19 cellular contexts compared by ENCODE assay signal in the genomic region with DNA sequence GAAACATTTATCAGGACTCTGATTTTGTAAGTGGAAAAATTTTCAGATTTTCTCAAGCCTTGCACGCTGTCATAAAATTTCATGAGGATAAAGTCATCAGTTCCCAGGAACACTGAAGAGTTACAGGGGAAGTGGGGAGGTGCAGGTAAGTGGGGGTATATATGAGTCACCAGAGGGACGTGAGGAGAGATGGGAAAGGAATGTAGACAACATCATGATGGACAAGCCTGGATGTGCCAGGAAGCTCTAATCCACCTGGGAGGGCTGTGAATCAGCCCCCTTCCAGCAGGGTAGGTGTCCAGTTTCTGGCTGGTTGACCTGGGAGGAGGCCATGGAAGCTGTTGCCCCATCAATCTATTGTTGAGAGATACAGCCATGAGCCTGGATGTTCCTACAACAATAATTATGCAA.
DNase-seq lines count a peak whose midpoint lies in the region; ATAC-seq, FAIRE-seq and TF ChIP-seq lines count a peak whose summit lies in the region.
"Had no signal": no experiment of that assay in that cellular context is flagged by ENCODE, and none has a peak within 500 bp of the region (broad histone marks: within the 10 kb centered on the region; RNA-seq: fewer than 3 reads in every experiment).

No MANE protein-coding gene starts in this region.

- no peak for TF ChIP-seq POLR2A in H54 (IDR thresholded peaks at IDR 0.05; ENCODE audit: low read depth, low read length)

- intact Hi-C loops in naive thymus-derived CD4-positive, alpha-beta T cell (cut with micrococcal nuclease) = no loop called here

- POLR2A ChIA-PET in naive thymus-derived CD4-positive, alpha-beta T cell (lab: Charles Lee) = interaction anchor here (0.6 kb wide), 1 partner anchor 257 kb away, joined by 4 read pairs; no protein-coding TSS in a partner anchor

- 50 to 69% (median 55%) methylated on average over 2 of the region's 2 CpGs for WGBS in small intestine, 3 donors

- H3K27ac ChIP-seq in RWPE2 (ENCODE audit: poor library complexity, severe bottlenecking) = peak overlapping the region; percentile 100
- H3K27ac ChIP-seq in naive thymus-derived CD4-positive, alpha-beta T cell (ENCODE audit: low read depth, low read length) = no peak overlapping the region
- H3K27ac ChIP-seq in small intestine (ENCODE audit: low read depth in 1 of 2, low read length in 1 of 2) = no peak overlapping the region
- H3K27ac ChIP-seq: tibial nerve, VCaP had no signal

- FAIRE-seq in H54 (lab: Jason Lieb, UNC) = peak; percentile 65
- no peak for FAIRE-seq in small intestine (lab: Jason Lieb, UNC)
- FAIRE-seq: GM12892 had no signal

- H3K27me3 ChIP-seq in RWPE2 (ENCODE audit: insufficient read depth, poor library complexity, severe bottlenecking) = no peaks in the 10 kb centered on the region
- H3K27me3 ChIP-seq in naive thymus-derived CD4-positive, alpha-beta T cell (ENCODE audit: control insufficient read depth in 2 of 2, insufficient read depth in 2 of 2, low read length in 2 of 2) = no peaks in the 10 kb centered on the region
- no peaks in the 10 kb centered on the region for H3K27me3 ChIP-seq in small intestine (ENCODE audit: control insufficient read depth in 2 of 2, insufficient read depth in 2 of 2, low read length in 2 of 2)
- H3K27me3 ChIP-seq: tibial nerve had no signal

- no peaks in the 10 kb centered on the region for H3K36me3 ChIP-seq in RWPE2 (ENCODE audit: low read depth)
- no peaks in the 10 kb centered on the region for H3K36me3 ChIP-seq in naive thymus-derived CD4-positive, alpha-beta T cell (ENCODE audit: control insufficient read depth in 2 of 3, insufficient read depth in 3 of 3, low read length in 3 of 3)
- no peaks in the 10 kb centered on the region for H3K36me3 ChIP-seq in small intestine (ENCODE audit: control insufficient read depth in 2 of 2, insufficient read depth in 2 of 2, low read length in 2 of 2)
- H3K36me3 ChIP-seq: tibial nerve had no signal

- H3K27me3 Mint-ChIP-seq in naive thymus-derived CD4-positive, alpha-beta T cell = peaks cover 0 to 12% (median 0%) of the 10 kb centered on the region in 5 donors
- H3K27me3 Mint-ChIP-seq: activated naive CD4-positive, alpha-beta T cell treated with anti-CD3 and anti-CD28 coated beads, Interleukin-2, amount 10 ng/mL, durations not matched to agents 7 days and 5 days; CD4-positive, CD25-positive, alpha-beta regulatory T cell had no signal

- H3K4me1 ChIP-seq in RWPE2 (ENCODE audit: insufficient read depth, poor library complexity, severe bottlenecking) (peaks cover 34% of the 10 kb centered on the region), small intestine (ENCODE audit: control insufficient read depth in 2 of 2, insufficient read depth in 1 of 2, low read depth in 1 of 2, low read length in 1 of 2) (no peaks in the 10 kb centered on the region)
- no peaks in the 10 kb centered on the region for H3K4me1 ChIP-seq in naive thymus-derived CD4-positive, alpha-beta T cell (ENCODE audit: control insufficient read depth in 2 of 2, insufficient read depth in 2 of 2, low read length in 2 of 2)
- H3K4me1 ChIP-seq: tibial nerve had no signal

- CTCF ChIA-PET in naive thymus-derived CD4-positive, alpha-beta T cell (lab: Charles Lee) = no interaction called here

- H3K4me3 ChIP-seq in RWPE2 (ENCODE audit: severe bottlenecking) = no peak overlapping the region
- no peak overlapping the region for H3K4me3 ChIP-seq in fibroblast of pulmonary artery (replicated peaks; ENCODE audit: low read depth, low read length)
- H3K4me3 ChIP-seq in skeletal muscle cell (ENCODE audit: low read depth, low read length) = no peak overlapping the region
- H3K4me3 ChIP-seq in naive thymus-derived CD4-positive, alpha-beta T cell (ENCODE audit: low read length) = no peak overlapping the region
- H3K4me3 ChIP-seq in small intestine (ENCODE audit: low read depth in 1 of 2, low read length in 2 of 2) = no peak overlapping the region
- H3K4me3 ChIP-seq: tibial nerve had no signal

- DNase-seq in H54 (ENCODE audit: insufficient read length, low spot score) (peak; percentile 40), RWPE2 (ENCODE audit: low spot score) (peak; percentile 99), fibroblast of pulmonary artery (ENCODE audit: low read depth) (peak; percentile 60), skeletal muscle cell (ENCODE audit: low read depth) (peak; percentile 93), NCI-H2196 treated with DMSO at 0.1 percent for 48 hours (lab: John Stamatoyannopoulos, UW; ENCODE audit: unreplicated experiment) (no peak), small intestine (no peak)
- DNase-seq in naive thymus-derived CD4-positive, alpha-beta T cell = no peak
- DNase-seq: activated naive CD4-positive, alpha-beta T cell treated with anti-CD3 and anti-CD28 coated beads, Interleukin-2, amount 10 ng/mL, durations not matched to agents 7 days and 5 days; caudate nucleus; CD4-positive, CD25-positive, alpha-beta regulatory T cell; DND-41; left cardiac atrium; NCI-H1092 treated with DMSO at 0.1 percent for 48 hours; NCI-H2227 treated with DMSO at 0.1 percent for 48 hours; stimulated activated CD4-positive, alpha-beta T cell treated with anti-CD3 and anti-CD28 coated beads, Interleukin-4, amount 100 ng/mL, for 24 hours had no signal

- no peaks in the 10 kb centered on the region for H3K36me3 Mint-ChIP-seq in naive thymus-derived CD4-positive, alpha-beta T cell
- H3K36me3 Mint-ChIP-seq: activated naive CD4-positive, alpha-beta T cell treated with anti-CD3 and anti-CD28 coated beads, Interleukin-2, amount 10 ng/mL, durations not matched to agents 7 days and 5 days; CD4-positive, CD25-positive, alpha-beta regulatory T cell had no signal

- H3K4me3 Mint-ChIP-seq in naive thymus-derived CD4-positive, alpha-beta T cell = no peak overlapping the region
- H3K4me3 Mint-ChIP-seq: activated naive CD4-positive, alpha-beta T cell treated with anti-CD3 and anti-CD28 coated beads, Interleukin-2, amount 10 ng/mL, durations not matched to agents 7 days and 5 days; CD4-positive, CD25-positive, alpha-beta regulatory T cell had no signal

- H3K27ac Mint-ChIP-seq in naive thymus-derived CD4-positive, alpha-beta T cell = no peak overlapping the region
- H3K27ac Mint-ChIP-seq: activated naive CD4-positive, alpha-beta T cell treated with anti-CD3 and anti-CD28 coated beads, Interleukin-2, amount 10 ng/mL, durations not matched to agents 7 days and 5 days; CD4-positive, CD25-positive, alpha-beta regulatory T cell had no signal

- peaks cover 0 to 13% (median 3%) of the 10 kb centered on the region in 11 donors for H3K9me3 Mint-ChIP-seq in naive thymus-derived CD4-positive, alpha-beta T cell
- H3K9me3 Mint-ChIP-seq: activated naive CD4-positive, alpha-beta T cell treated with anti-CD3 and anti-CD28 coated beads, Interleukin-2, amount 10 ng/mL, durations not matched to agents 7 days and 5 days had no signal

- TF ChIP-seq CTCF in RWPE2 (IDR thresholded peaks at IDR 0.05; ENCODE audit: poor library complexity, severe bottlenecking) (no peak), fibroblast of pulmonary artery (IDR thresholded peaks at IDR 0.05; ENCODE audit: low read length, missing control alignments) (no peak)

- H3K9me3 ChIP-seq in RWPE2 (ENCODE audit: severe bottlenecking) (no peaks in the 10 kb centered on the region), small intestine (ENCODE audit: control insufficient read depth, low read depth) (no peaks in the 10 kb centered on the region)
- no peaks in the 10 kb centered on the region for H3K9me3 ChIP-seq in naive thymus-derived CD4-positive, alpha-beta T cell (ENCODE audit: control insufficient read depth in 2 of 3, low read length in 3 of 3)
- H3K9me3 ChIP-seq: tibial nerve had no signal

- no peaks in the 10 kb centered on the region for H3K4me1 Mint-ChIP-seq in naive thymus-derived CD4-positive, alpha-beta T cell
- H3K4me1 Mint-ChIP-seq: activated naive CD4-positive, alpha-beta T cell treated with anti-CD3 and anti-CD28 coated beads, Interleukin-2, amount 10 ng/mL, durations not matched to agents 7 days and 5 days; CD4-positive, CD25-positive, alpha-beta regulatory T cell had no signal

- ATAC-seq in RWPE2 (ENCODE audit: low read depth) (peak; percentile 96), HG02798 (IDR thresholded peaks at IDR 0.05; ENCODE audit: poor library complexity, unreplicated experiment) (no peak)
- no peak for ATAC-seq in naive thymus-derived CD4-positive, alpha-beta T cell

Comparison
In these comparisons a context has a peak if more than half of its experiments do, and no peak if none do; other contexts are left out.
1. DNase-seq: peak in H54 (single experiment), RWPE2 (single experiment), fibroblast of pulmonary artery (single experiment) and skeletal muscle cell (single experiment); none in naive thymus-derived CD4-positive, alpha-beta T cell (0 of 9), NCI-H2196 treated with DMSO at 0.1 percent for 48 hours (single experiment) and small intestine (single experiment).